In the genomic region with DNA sequence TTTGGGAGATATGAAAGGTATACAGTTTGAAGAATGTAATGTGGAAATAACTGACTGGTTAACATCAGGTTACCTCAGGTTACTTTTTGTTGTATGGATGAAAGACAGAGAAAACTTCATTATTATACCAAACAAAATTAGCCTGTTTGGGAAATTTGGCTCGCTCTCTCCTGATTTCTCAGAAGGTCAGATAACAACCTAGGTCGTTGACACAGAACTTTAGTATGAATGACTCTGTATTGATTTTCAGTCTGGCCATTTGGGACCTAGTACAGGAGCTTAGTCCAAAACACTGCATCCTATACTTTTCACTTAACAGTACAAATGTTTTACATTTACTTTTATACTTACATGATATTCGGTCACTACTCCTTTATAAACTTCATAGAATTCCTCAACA, we compare ENCODE assay signal across 18 cellular contexts.
A peak's percentile ranks its signal among the peaks of the same experiment; 100 is the strongest.
DNase-seq lines count a peak whose midpoint lies in the region; ATAC-seq and TF ChIP-seq lines count a peak whose summit lies in the region.
"Had no signal": no experiment of that assay in that cellular context is flagged by ENCODE, and none has a peak within 500 bp of the region (broad histone marks: within the 10 kb centered on the region; RNA-seq: fewer than 3 reads in every experiment).

No MANE protein-coding gene starts in this region.

- peak; percentile 34 to 36 for TF ChIP-seq RAD21 in liver (IDR thresholded peaks at IDR 0.05)

- no peak for DNase-seq in left lobe of liver (ENCODE audit: low spot score)
- DNase-seq in GM13977 (ENCODE audit: low spot score), result no peak
- DNase-seq in glomerular visceral epithelial cell (ENCODE audit: extremely low spot score), result no peak
- DNase-seq in smooth muscle cell (lab: John Stamatoyannopoulos, UW; ENCODE audit: unreplicated experiment), result no peak
- DNase-seq: 8988T; ACHN; BE2C; C1 segment of cervical spinal cord; CD4-positive, alpha-beta memory T cell; CD4-positive, CD25-positive, alpha-beta regulatory T cell; CD8-positive, alpha-beta memory T cell; COR-L47; DMS 273 treated with DMSO at 0.1 percent for 48 hours; DMS153; DMS79 treated with DMSO at 0.1 percent for 48 hours; GF-D8 had no signal

- H3F3A ChIP-seq in smooth muscle cell (ENCODE audit: low read depth), result no peaks in the 10 kb centered on the region

- 41% methylated on average over 3 of the region's 3 CpGs for whole genome bisulfite sequencing in liver
- 93% methylated on average over 3 of the region's 3 CpGs for WGBS in smooth muscle cell (ENCODE audit: low lambda C conversion rate)

- ATAC-seq in left lobe of liver, result peak; percentile 96

- H3K9ac ChIP-seq in liver (ENCODE audit: low read depth in 1 of 2, low read length in 2 of 2) (no peak overlapping the region), smooth muscle cell (ENCODE audit: low read depth) (no peak overlapping the region)
- H3K9ac ChIP-seq: BLaER1 had no signal

- no peaks in the 10 kb centered on the region for H4K20me1 ChIP-seq in smooth muscle cell (ENCODE audit: low read depth)
- H4K20me1 ChIP-seq: BLaER1 had no signal

- H3K27ac ChIP-seq in liver (ENCODE audit: low read depth in 1 of 2, low read length in 2 of 2), result peak overlapping the region in 1 of 2 donors; percentile 54
- H3K27ac ChIP-seq in smooth muscle cell (ENCODE audit: low read depth), result no peak overlapping the region
- H3K27ac ChIP-seq: BLaER1 had no signal

- H2AFZ ChIP-seq in smooth muscle cell (ENCODE audit: low read depth), result no peak overlapping the region

- H3K79me2 ChIP-seq in smooth muscle cell (ENCODE audit: low read depth), result no peaks in the 10 kb centered on the region

- in situ Hi-C loops in GM13977 (cut with MboI; ENCODE audit: low pct_unique_long_range_greater_than_20kb, low sequenced_read_pairs, unreplicated experiment), result no loop called here

- H3K4me3 ChIP-seq in liver (ENCODE audit: low read depth in 1 of 3, low read length in 3 of 3) (no peak overlapping the region), smooth muscle cell (no peak overlapping the region)
- H3K4me3 ChIP-seq: BLaER1 had no signal

- no peak overlapping the region for H3K4me2 ChIP-seq in smooth muscle cell
- H3K4me2 ChIP-seq: BLaER1 had no signal

- H3K4me1 ChIP-seq in liver (ENCODE audit: control insufficient read depth in 4 of 4, insufficient read depth in 4 of 4, low read length in 3 of 4), result peaks cover 0 to 26% (median 9%) of the 10 kb centered on the region in 4 donors
- H3K4me1 ChIP-seq in smooth muscle cell (ENCODE audit: low read depth), result no peaks in the 10 kb centered on the region
- H3K4me1 ChIP-seq: BE2C, BLaER1 had no signal

- no peaks in the 10 kb centered on the region for H3K9me3 ChIP-seq in liver (ENCODE audit: control insufficient read depth in 4 of 4, low read length in 3 of 4)
- no peaks in the 10 kb centered on the region for H3K9me3 ChIP-seq in smooth muscle cell (replicated peaks; ENCODE audit: low read depth)
- H3K9me3 ChIP-seq: BE2C, BLaER1 had no signal

- TF ChIP-seq CTCF in liver (IDR thresholded peaks at IDR 0.05; ENCODE audit: low read depth, low read length, missing input control), result no peak
- TF ChIP-seq CTCF in GM13977 (IDR thresholded peaks at IDR 0.05; ENCODE audit: extremely low read depth, insufficient read depth, missing control alignments), result no peak
- TF ChIP-seq CTCF in smooth muscle cell (IDR thresholded peaks at IDR 0.05; ENCODE audit: borderline replicate concordance, insufficient read depth, poor library complexity, severe bottlenecking), result no peak

- no peaks in the 10 kb centered on the region for H3K36me3 ChIP-seq in liver (ENCODE audit: control insufficient read depth in 4 of 4, insufficient read depth in 3 of 4, low read depth in 1 of 4, low read length in 3 of 4)
- H3K36me3 ChIP-seq in smooth muscle cell (ENCODE audit: low read depth), result no peaks in the 10 kb centered on the region
- H3K36me3 ChIP-seq: BE2C, BLaER1 had no signal

- H3K27me3 ChIP-seq in liver (ENCODE audit: control insufficient read depth in 4 of 4, insufficient read depth in 4 of 4, low read length in 3 of 4) (no peaks in the 10 kb centered on the region), smooth muscle cell (ENCODE audit: low read depth) (no peaks in the 10 kb centered on the region)
- H3K27me3 ChIP-seq: BE2C, BLaER1 had no signal

TF ChIP-seq in liver, 16 proteins besides CTCF, POLR2A, EP300 and RAD21:
- TF ChIP-seq GABPA (IDR thresholded peaks at IDR 0.05 in 1 of 2, conservative IDR thresholded peaks at IDR 0.05 in 1 of 2), result no peak
- TF ChIP-seq, protein P1, sequence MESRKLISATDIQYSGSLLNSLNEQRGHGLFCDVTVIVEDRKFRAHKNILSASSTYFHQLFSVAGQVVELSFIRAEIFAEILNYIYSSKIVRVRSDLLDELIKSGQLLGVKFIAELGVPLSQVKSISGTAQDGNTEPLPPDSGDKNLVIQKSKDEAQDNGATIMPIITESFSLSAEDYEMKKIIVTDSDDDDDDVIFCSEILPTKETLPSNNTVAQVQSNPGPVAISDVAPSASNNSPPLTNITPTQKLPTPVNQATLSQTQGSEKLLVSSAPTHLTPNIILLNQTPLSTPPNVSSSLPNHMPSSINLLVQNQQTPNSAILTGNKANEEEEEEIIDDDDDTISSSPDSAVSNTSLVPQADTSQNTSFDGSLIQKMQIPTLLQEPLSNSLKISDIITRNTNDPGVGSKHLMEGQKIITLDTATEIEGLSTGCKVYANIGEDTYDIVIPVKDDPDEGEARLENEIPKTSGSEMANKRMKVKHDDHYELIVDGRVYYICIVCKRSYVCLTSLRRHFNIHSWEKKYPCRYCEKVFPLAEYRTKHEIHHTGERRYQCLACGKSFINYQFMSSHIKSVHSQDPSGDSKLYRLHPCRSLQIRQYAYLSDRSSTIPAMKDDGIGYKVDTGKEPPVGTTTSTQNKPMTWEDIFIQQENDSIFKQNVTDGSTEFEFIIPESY (IDR thresholded peaks at IDR 0.05), result peak; percentile 45
- TF ChIP-seq RXRA (IDR thresholded peaks at IDR 0.05), result peak; percentile 93
- no peak for TF ChIP-seq NR2F2 (IDR thresholded peaks at IDR 0.05)
- TF ChIP-seq YY1 (IDR thresholded peaks at IDR 0.05), result peak; percentile 67
- TF ChIP-seq HNF4A (conservative IDR thresholded peaks at IDR 0.05), result peak; percentile 85 to 89
- TF ChIP-seq JUND (IDR thresholded peaks at IDR 0.05), result peak in 1 of 2 donors; percentile 62
- TF ChIP-seq EGR1 (IDR thresholded peaks at IDR 0.05; ENCODE audit: low read depth in 2 of 2), result no peak
- peak; percentile 52 for TF ChIP-seq FOXA2 (IDR thresholded peaks at IDR 0.05)
- TF ChIP-seq, protein P2, sequence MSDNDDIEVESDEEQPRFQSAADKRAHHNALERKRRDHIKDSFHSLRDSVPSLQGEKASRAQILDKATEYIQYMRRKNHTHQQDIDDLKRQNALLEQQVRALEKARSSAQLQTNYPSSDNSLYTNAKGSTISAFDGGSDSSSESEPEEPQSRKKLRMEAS (IDR thresholded peaks at IDR 0.05), result no peak
- TF ChIP-seq SP1 (IDR thresholded peaks at IDR 0.05), result peak; percentile 45
- TF ChIP-seq FOXA1 (IDR thresholded peaks at IDR 0.05), result peak; percentile 53
- TF ChIP-seq, protein P3, sequence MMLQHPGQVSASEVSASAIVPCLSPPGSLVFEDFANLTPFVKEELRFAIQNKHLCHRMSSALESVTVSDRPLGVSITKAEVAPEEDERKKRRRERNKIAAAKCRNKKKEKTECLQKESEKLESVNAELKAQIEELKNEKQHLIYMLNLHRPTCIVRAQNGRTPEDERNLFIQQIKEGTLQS (IDR thresholded peaks at IDR 0.05), result no peak
- TF ChIP-seq HNF4G (IDR thresholded peaks at IDR 0.05), result peak; percentile 41
- TF ChIP-seq, protein P4, sequence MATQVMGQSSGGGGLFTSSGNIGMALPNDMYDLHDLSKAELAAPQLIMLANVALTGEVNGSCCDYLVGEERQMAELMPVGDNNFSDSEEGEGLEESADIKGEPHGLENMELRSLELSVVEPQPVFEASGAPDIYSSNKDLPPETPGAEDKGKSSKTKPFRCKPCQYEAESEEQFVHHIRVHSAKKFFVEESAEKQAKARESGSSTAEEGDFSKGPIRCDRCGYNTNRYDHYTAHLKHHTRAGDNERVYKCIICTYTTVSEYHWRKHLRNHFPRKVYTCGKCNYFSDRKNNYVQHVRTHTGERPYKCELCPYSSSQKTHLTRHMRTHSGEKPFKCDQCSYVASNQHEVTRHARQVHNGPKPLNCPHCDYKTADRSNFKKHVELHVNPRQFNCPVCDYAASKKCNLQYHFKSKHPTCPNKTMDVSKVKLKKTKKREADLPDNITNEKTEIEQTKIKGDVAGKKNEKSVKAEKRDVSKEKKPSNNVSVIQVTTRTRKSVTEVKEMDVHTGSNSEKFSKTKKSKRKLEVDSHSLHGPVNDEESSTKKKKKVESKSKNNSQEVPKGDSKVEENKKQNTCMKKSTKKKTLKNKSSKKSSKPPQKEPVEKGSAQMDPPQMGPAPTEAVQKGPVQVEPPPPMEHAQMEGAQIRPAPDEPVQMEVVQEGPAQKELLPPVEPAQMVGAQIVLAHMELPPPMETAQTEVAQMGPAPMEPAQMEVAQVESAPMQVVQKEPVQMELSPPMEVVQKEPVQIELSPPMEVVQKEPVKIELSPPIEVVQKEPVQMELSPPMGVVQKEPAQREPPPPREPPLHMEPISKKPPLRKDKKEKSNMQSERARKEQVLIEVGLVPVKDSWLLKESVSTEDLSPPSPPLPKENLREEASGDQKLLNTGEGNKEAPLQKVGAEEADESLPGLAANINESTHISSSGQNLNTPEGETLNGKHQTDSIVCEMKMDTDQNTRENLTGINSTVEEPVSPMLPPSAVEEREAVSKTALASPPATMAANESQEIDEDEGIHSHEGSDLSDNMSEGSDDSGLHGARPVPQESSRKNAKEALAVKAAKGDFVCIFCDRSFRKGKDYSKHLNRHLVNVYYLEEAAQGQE (IDR thresholded peaks at IDR 0.05), result peak; percentile 51
- TF ChIP-seq TAF1 (conservative IDR thresholded peaks at IDR 0.05), result no peak
